17 cellular contexts compared by ENCODE assay signal in genomic region chr1:100722211-100722610, GRCh38. TPM values are rescaled to one million over a fixed set of nuclear protein-coding genes. Genes with fewer than 3 reads are reported as not detected.
DNase-seq lines count a peak whose midpoint lies in the region; ATAC-seq and TF ChIP-seq lines count a peak whose summit lies in the region.
"Had no signal": no experiment of that assay in that cellular context is flagged by ENCODE, and none has a peak within 500 bp of the region (broad histone marks: within the 10 kb centered on the region; RNA-seq: fewer than 3 reads in every experiment).

No MANE protein-coding gene starts in this region.

- TF ChIP-seq CTCF in fibroblast of pulmonary artery (IDR thresholded peaks at IDR 0.05; ENCODE audit: low read length, missing control alignments) (no peak), sigmoid colon (IDR thresholded peaks at IDR 0.05) (no peak)

- CTCF ChIA-PET in CD8-positive, alpha-beta memory T cell (lab: Charles Lee): no interaction called here

- no peak for TF ChIP-seq EP300 in sigmoid colon (IDR thresholded peaks at IDR 0.05)

- H3K27me3 ChIP-seq in CD8-positive, alpha-beta memory T cell (ENCODE audit: insufficient read depth, low read length, poor library complexity, severe bottlenecking): no peaks in the 10 kb centered on the region
- H3K27me3 ChIP-seq in sigmoid colon: no peaks in the 10 kb centered on the region
- H3K27me3 ChIP-seq: BLaER1, upper lobe of left lung had no signal

- no peak for ATAC-seq in GM18511 (IDR thresholded peaks at IDR 0.05; ENCODE audit: unreplicated experiment)
- ATAC-seq: Panc1 had no signal

- 46 to 55% methylated on average over 1 of the region's 1 CpG for WGBS in sigmoid colon, 2 donors

- H3K27me3 Mint-ChIP-seq in CD8-positive, alpha-beta memory T cell: peaks cover 0 to 9% of the 10 kb centered on the region in 2 donors

- H3K36me3 Mint-ChIP-seq in CD8-positive, alpha-beta memory T cell: no peaks in the 10 kb centered on the region

- no peak for DNase-seq in CD8-positive, alpha-beta memory T cell
- DNase-seq in SK-N-MC (ENCODE audit: low read depth, low spot score) (no peak), fibroblast of pulmonary artery (ENCODE audit: low read depth) (no peak), sigmoid colon (no peak), retina (no peak), mesenteric fat pad (ENCODE audit: low spot score) (no peak)
- DNase-seq: activated B cell treated with CpG ODN at 0.5 μM for 24 hours, activated gamma-delta T cell, GOT3, islet precursor cell, NCI-H2081 treated with DMSO at 0.1 percent for 48 hours, T-helper 1 cell had no signal

- TF ChIP-seq POLR2A in sigmoid colon (IDR thresholded peaks at IDR 0.05): no peak

- H3K9me3 Mint-ChIP-seq in CD8-positive, alpha-beta memory T cell: no peaks in the 10 kb centered on the region
- H3K9me3 Mint-ChIP-seq: activated B cell treated with CpG ODN at 0.5 μM for 24 hours had no signal

- no peaks in the 10 kb centered on the region for H3K4me1 ChIP-seq in CD8-positive, alpha-beta memory T cell (ENCODE audit: insufficient read depth, low read length)
- H3K4me1 ChIP-seq in sigmoid colon: peaks cover 0 to 39% (median 14%) of the 10 kb centered on the region in 4 donors
- H3K4me1 ChIP-seq: BLaER1, upper lobe of left lung had no signal

- H3K9ac ChIP-seq in SK-N-MC (ENCODE audit: insufficient read length): peak overlapping the region; percentile 74
- H3K9ac ChIP-seq: BLaER1 had no signal

- peak overlapping the region in 1 of 8 donors; percentile 12 for H3K27ac Mint-ChIP-seq in CD8-positive, alpha-beta memory T cell
- H3K27ac Mint-ChIP-seq: activated B cell treated with CpG ODN at 0.5 μM for 24 hours had no signal

- POLR2A ChIA-PET in CD8-positive, alpha-beta memory T cell (lab: Charles Lee): no interaction called here

- no peaks in the 10 kb centered on the region for H3K9me3 ChIP-seq in CD8-positive, alpha-beta memory T cell (ENCODE audit: low read length)
- H3K9me3 ChIP-seq in SK-N-MC (ENCODE audit: low read depth, low read length) (0 out of 2 replicates have a peak, but pooled peaks cover 5% of the 10 kb centered on the region), sigmoid colon (no peaks in the 10 kb centered on the region)
- H3K9me3 ChIP-seq: BLaER1, mucosa of descending colon, upper lobe of left lung had no signal

- H3K4me3 ChIP-seq in CD8-positive, alpha-beta memory T cell (ENCODE audit: low read length): no peak overlapping the region
- H3K4me3 ChIP-seq in SK-N-MC (peak overlapping the region; percentile 81), fibroblast of pulmonary artery (replicated peaks; ENCODE audit: low read depth, low read length) (peak overlapping the region; percentile 41), sigmoid colon (peak overlapping the region in 3 of 4 donors; percentile 26 to 32 (median 31))
- H3K4me3 ChIP-seq: BLaER1, mucosa of descending colon had no signal

- H3K4me3 Mint-ChIP-seq in CD8-positive, alpha-beta memory T cell: peak overlapping the region in 4 of 7 donors; percentile 1 to 68 (median 29)
- H3K4me3 Mint-ChIP-seq: activated B cell treated with CpG ODN at 0.5 μM for 24 hours had no signal

- no peak overlapping the region for H3K27ac ChIP-seq in CD8-positive, alpha-beta memory T cell (ENCODE audit: low read depth, low read length)
- H3K27ac ChIP-seq in SK-N-MC (peak overlapping the region; percentile 97), sigmoid colon (peak overlapping the region in 2 of 4 donors; percentile 37 to 44)
- H3K27ac ChIP-seq: BLaER1, upper lobe of left lung had no signal

- H3K4me1 Mint-ChIP-seq in CD8-positive, alpha-beta memory T cell: peaks cover 3 to 22% (median 10%) of the 10 kb centered on the region in 3 donors
- H3K4me1 Mint-ChIP-seq: activated B cell treated with CpG ODN at 0.5 μM for 24 hours had no signal

- intact Hi-C loops in sigmoid colon (cut with DNase I): loop anchor here (10.0 kb wide), 1 partner anchor 187 kb away; the partner anchor contains the start of gene GPR88

- no peaks in the 10 kb centered on the region for H3K36me3 ChIP-seq in CD8-positive, alpha-beta memory T cell (ENCODE audit: insufficient read depth, low read length)
- H3K36me3 ChIP-seq in SK-N-MC (ENCODE audit: insufficient read depth, low read length): peaks cover 40% of the 10 kb centered on the region
- H3K36me3 ChIP-seq in sigmoid colon: no peaks in the 10 kb centered on the region
- H3K36me3 ChIP-seq: BLaER1, upper lobe of left lung had no signal

RNA-seq across cellular contexts. Expression of gene VCAM1, which starts 2.7 kb away (rescaled TPM):
- total RNA-seq in CD8-positive, alpha-beta memory T cell: 1 to 10 TPM; 3.5 to 4.0 TPM
- 0.51 TPM for polyA plus RNA-seq in CD8-positive, alpha-beta memory T cell
- total RNA-seq in sigmoid colon (10 to 100 TPM in 2 of 4 donors, 1 to 10 TPM in 2; 5.5 to 18.9 (median 8.9) TPM), mesenteric fat pad (27.3 TPM)
- polyA plus RNA-seq in sigmoid colon: 10 to 100 TPM in 1 of 3 donors, 1 to 10 TPM in 2; 1.8 to 16.1 (median 1.8) TPM
- total RNA-seq: activated B cell treated with CpG ODN at 0.5 μM for 24 hours had no signal
